Comparison of ENCODE assay signal across 17 cellular contexts in genomic region chr10:129898701-129899563, GRCh38.
A peak's percentile ranks its signal among the peaks of the same experiment; 100 is the strongest.
DNase-seq lines count a peak whose midpoint lies in the region; ATAC-seq, FAIRE-seq and TF ChIP-seq lines count a peak whose summit lies in the region.
"Had no signal": no experiment of that assay in that cellular context is flagged by ENCODE, and none has a peak within 500 bp of the region (broad histone marks: within the 10 kb centered on the region; RNA-seq: fewer than 3 reads in every experiment).

No MANE protein-coding gene starts in this region.

- no peaks in the 10 kb centered on the region for H3K23me2 ChIP-seq in H1 (ENCODE audit: low read depth, low read length)

- H3K4me1 Mint-ChIP-seq in activated CD8-positive, alpha-beta T cell treated with anti-CD3 and anti-CD28 coated beads, Interleukin-2, amount 10 ng/mL, durations not matched to agents 7 days and 5 days (ENCODE audit: low read depth) = no peaks in the 10 kb centered on the region

- no peak overlapping the region for H3K4me3 Mint-ChIP-seq in activated CD8-positive, alpha-beta T cell treated with anti-CD3 and anti-CD28 coated beads, Interleukin-2, amount 10 ng/mL, durations not matched to agents 7 days and 5 days
- H3K4me3 Mint-ChIP-seq: IgD-negative memory B cell had no signal

- H3K27ac ChIP-seq in H1 (ENCODE audit: low read depth, low read length) = no peak overlapping the region
- H3K27ac ChIP-seq in mesodermal cell (ENCODE audit: low read depth, low read length, severe bottlenecking) = peak overlapping the region; percentile 23
- H3K27ac ChIP-seq: BLaER1 treated with 17β-estradiol and CSF1 and Interleukin-3, amounts not matched to agents 10 nM and 100 nM; RWPE1 had no signal

- no peak for TF ChIP-seq EP300 in H1 (IDR thresholded peaks at IDR 0.05; ENCODE audit: borderline replicate concordance in 1 of 2, low read depth in 2 of 2, low read length in 2 of 2)

- H3K4ac ChIP-seq in H1 (replicated peaks; ENCODE audit: insufficient read length, low read depth, low read length) = no peak overlapping the region

- H4K91ac ChIP-seq in H1 (replicated peaks; ENCODE audit: insufficient read length, low read length) = peak overlapping the region; percentile 6

- TF ChIP-seq CTCF in H1 (IDR thresholded peaks at IDR 0.05; ENCODE audit: control extremely low read depth in 1 of 3, insufficient read depth in 1 of 3, low read depth in 1 of 3, low read length in 3 of 3) = no peak

- H3K36me3 ChIP-seq in H1 (ENCODE audit: control insufficient read depth in 2 of 4, insufficient read depth in 4 of 4, low read length in 3 of 4) = no peaks in the 10 kb centered on the region
- H3K36me3 ChIP-seq in mesodermal cell (ENCODE audit: control insufficient read depth, insufficient read depth, low read length) = no peaks in the 10 kb centered on the region
- H3K36me3 ChIP-seq: BLaER1 treated with 17β-estradiol and CSF1 and Interleukin-3, amounts not matched to agents 10 nM and 100 nM had no signal

- FAIRE-seq in H1 (lab: Jason Lieb, UNC) = no peak

- 0 out of 2 replicates have a peak overlapping the region, but pooled peaks have one; percentile 38 for H2BK20ac ChIP-seq in H1 (ENCODE audit: low read length)

- H2BK120ac ChIP-seq in H1 (replicated peaks; ENCODE audit: low read depth, low read length) = peak overlapping the region; percentile 31

- WGBS in H1 (ENCODE audit: extremely low coverage in 1 of 2, insufficient coverage in 1 of 2, insufficient read length in 1 of 2, insufficient replicate concordance in 2 of 2, low coverage in 1 of 2, low lambda C conversion rate in 2 of 2, missing lambda C conversion rate in 1 of 2), 2 experiments = 88% methylated on average over 47 of the region's 48 CpGs; no CpG with 5 or more reads in 1 of the 2 experiments
- 72 to 83% methylated on average over 44 of the region's 48 CpGs for WGBS in mesodermal cell (ENCODE audit: insufficient coverage in 2 of 2), 2 experiments

- 0 out of 2 replicates have a peak overlapping the region, but pooled peaks have one; percentile 51 for H2BK15ac ChIP-seq in H1 (ENCODE audit: low read length)

- H3K4me2 ChIP-seq in H1 (ENCODE audit: insufficient read depth in 1 of 2, low read depth in 2 of 2, low read length in 2 of 2) = no peak overlapping the region
- H3K4me2 ChIP-seq: BLaER1 treated with 17β-estradiol and CSF1 and Interleukin-3, amounts not matched to agents 10 nM and 100 nM had no signal

- peaks cover 0 to 4% (median 1%) of the 10 kb centered on the region in 4 experiments; a peak in 3 of 7 replicates for H3K27me3 ChIP-seq in H1 (replicated peaks in 1 of 4; ENCODE audit: control insufficient read depth in 3 of 4, extremely low read depth in 1 of 4, insufficient read depth in 3 of 4, low read length in 3 of 4)
- H3K27me3 ChIP-seq: BLaER1 treated with 17β-estradiol and CSF1 and Interleukin-3, amounts not matched to agents 10 nM and 100 nM had no signal

- peak overlapping the region; percentile 33; the same call in 1 of the 2 replicates for H3K18ac ChIP-seq in H1 (ENCODE audit: extremely low read depth, low read length)

- DNase-seq in left cardiac atrium = peak; percentile 2
- no peak for DNase-seq in Right ventricle myocardium inferior (ENCODE audit: missing footprints)
- no peak for DNase-seq in H1 (ENCODE audit: low read depth in 1 of 2, low spot score in 2 of 2)
- no peak for DNase-seq in activated naive CD4-positive, alpha-beta T cell treated with anti-CD3 and anti-CD28 coated beads, Interleukin-2, amount 50 U/mL, for 16 hours
- no peak for DNase-seq in activated CD8-positive, alpha-beta T cell treated with anti-CD3 and anti-CD28 coated beads, Interleukin-2, amount 10 ng/mL, durations not matched to agents 7 days and 5 days
- no peak for DNase-seq in NCI-H1092 treated with DMSO at 0.1 percent for 48 hours (lab: John Stamatoyannopoulos, UW)
- DNase-seq in SHP77 treated with DMSO at 0.1 percent for 48 hours (lab: John Stamatoyannopoulos, UW) = no peak
- DNase-seq: 8988T, NCI-H1417 treated with DMSO at 0.1 percent for 48 hours, NCI-H2081 treated with DMSO at 0.1 percent for 48 hours, NCI-H226, NCI-H526 treated with DMSO at 0.1 percent for 48 hours had no signal

- no peaks in the 10 kb centered on the region for H4K20me1 ChIP-seq in H1 (replicated peaks in 1 of 2; ENCODE audit: control insufficient read depth in 1 of 2, insufficient read depth in 2 of 2, low read length in 2 of 2)
- H4K20me1 ChIP-seq: BLaER1 treated with 17β-estradiol and CSF1 and Interleukin-3, amounts not matched to agents 10 nM and 100 nM had no signal

- no peaks in the 10 kb centered on the region for H3K79me2 ChIP-seq in H1 (ENCODE audit: control insufficient read depth in 1 of 2, insufficient read depth in 2 of 2, low read length in 2 of 2)

- no peak overlapping the region for H3K27ac Mint-ChIP-seq in activated CD8-positive, alpha-beta T cell treated with anti-CD3 and anti-CD28 coated beads, Interleukin-2, amount 10 ng/mL, durations not matched to agents 7 days and 5 days

- H3K9me3 Mint-ChIP-seq in activated CD8-positive, alpha-beta T cell treated with anti-CD3 and anti-CD28 coated beads, Interleukin-2, amount 10 ng/mL, durations not matched to agents 7 days and 5 days (ENCODE audit: insufficient read depth) = no peaks in the 10 kb centered on the region
- H3K9me3 Mint-ChIP-seq: IgD-negative memory B cell had no signal

- no peaks in the 10 kb centered on the region for H3K36me3 Mint-ChIP-seq in activated CD8-positive, alpha-beta T cell treated with anti-CD3 and anti-CD28 coated beads, Interleukin-2, amount 10 ng/mL, durations not matched to agents 7 days and 5 days (ENCODE audit: low read depth)
- H3K36me3 Mint-ChIP-seq: IgD-negative memory B cell had no signal

- H3K9me3 ChIP-seq in H1 (ENCODE audit: insufficient read depth in 2 of 2, low read depth in 1 of 2, low read length in 1 of 2) = no peaks in the 10 kb centered on the region
- H3K9me3 ChIP-seq in mesodermal cell (ENCODE audit: control insufficient read depth, low read length) = no peaks in the 10 kb centered on the region
- H3K9me3 ChIP-seq: BLaER1 treated with 17β-estradiol and CSF1 and Interleukin-3, amounts not matched to agents 10 nM and 100 nM; HAP-1 had no signal

- no peak overlapping the region for H4K5ac ChIP-seq in H1 (ENCODE audit: insufficient read length, low read depth, low read length)

- H2AK5ac ChIP-seq in H1 (ENCODE audit: low read depth, low read length) = no peak overlapping the region

- intact Hi-C loops in left cardiac atrium (cut with DNase I) (loop anchor here in 1 of 2 donors (10.0 kb wide), 1 partner anchor 46 kb away; no protein-coding TSS in a partner anchor), Right ventricle myocardium inferior (cut with DNase I) (no loop called here)

- no peak overlapping the region for H3K56ac ChIP-seq in H1 (replicated peaks; ENCODE audit: insufficient read length, low read depth, low read length)

- TF ChIP-seq POLR2A in H1 (IDR thresholded peaks at IDR 0.05; ENCODE audit: control extremely low read depth in 1 of 2, low read depth in 2 of 2, low read length in 2 of 2) = no peak

- no peak for TF ChIP-seq RAD21 in H1 (IDR thresholded peaks at IDR 0.05 in 1 of 2, conservative IDR thresholded peaks at IDR 0.05 in 1 of 2; ENCODE audit: low read depth in 2 of 2, low read length in 2 of 2)

- POLR2A ChIA-PET in H1 (lab: Charles Lee; ENCODE audit: partially characterized antibody) = interaction anchor here (0.5 kb wide), 1 partner anchor 465 kb away, joined by 3 read pairs; no protein-coding TSS in a partner anchor
- POLR2A ChIA-PET in activated CD8-positive, alpha-beta T cell treated with anti-CD3 and anti-CD28 coated beads, Interleukin-2, amount 10 ng/mL, durations not matched to agents 7 days and 5 days (lab: Charles Lee) = no interaction called here

- H3K14ac ChIP-seq in H1 (ENCODE audit: insufficient read length) = no peak overlapping the region

- no peak overlapping the region for H2AFZ ChIP-seq in H1 (ENCODE audit: low read length)

- CTCF ChIA-PET in H1 (lab: Charles Lee; ENCODE audit: partially characterized antibody) = interaction anchor here (0.9 to 1.7 kb wide), 3 partner anchors 10 to 72 kb away, joined by 3 to 9 read pairs (median 4); no protein-coding TSS in a partner anchor
- CTCF ChIA-PET in activated CD8-positive, alpha-beta T cell treated with anti-CD3 and anti-CD28 coated beads, Interleukin-2, amount 10 ng/mL, durations not matched to agents 7 days and 5 days (lab: Charles Lee) = no interaction called here

- H3K27me3 Mint-ChIP-seq in activated CD8-positive, alpha-beta T cell treated with anti-CD3 and anti-CD28 coated beads, Interleukin-2, amount 10 ng/mL, durations not matched to agents 7 days and 5 days (ENCODE audit: low read depth) = peaks cover 3% of the 10 kb centered on the region

- no peak overlapping the region for H3K9ac ChIP-seq in H1 (replicated peaks in 1 of 4; ENCODE audit: extremely low read depth in 1 of 4, low read depth in 3 of 4, low read length in 3 of 4)
- H3K9ac ChIP-seq: BLaER1 treated with 17β-estradiol and CSF1 and Interleukin-3, amounts not matched to agents 10 nM and 100 nM had no signal

- ATAC-seq in left cardiac atrium (no peak), Right ventricle myocardium inferior (no peak)
- ATAC-seq in activated CD8-positive, alpha-beta T cell treated with anti-CD3 and anti-CD28 coated beads, Interleukin-2, amount 10 ng/mL, durations not matched to agents 7 days and 5 days = no peak

- H3K4me3 ChIP-seq in H1 (ENCODE audit: extremely low read depth in 1 of 4, insufficient read depth in 2 of 4, low read depth in 3 of 4, low read length in 4 of 4) = no peak overlapping the region
- H3K4me3 ChIP-seq in mesodermal cell (ENCODE audit: extremely low read depth, insufficient read depth, low read length, poor library complexity, severe bottlenecking) = no peak overlapping the region
- H3K4me3 ChIP-seq: BLaER1 treated with 17β-estradiol and CSF1 and Interleukin-3, amounts not matched to agents 10 nM and 100 nM; HAP-1 had no signal

- no peaks in the 10 kb centered on the region for H3K79me1 ChIP-seq in H1 (ENCODE audit: low read depth, low read length)

- H3K4me1 ChIP-seq in H1 (replicated peaks in 1 of 4; ENCODE audit: control insufficient read depth in 3 of 4, insufficient read depth in 4 of 4, low read length in 3 of 4) (peaks cover 11 to 62% (median 20%) of the 10 kb centered on the region in 4 experiments), mesodermal cell (ENCODE audit: control insufficient read depth, insufficient read depth, low read length, poor library complexity, severe bottlenecking) (peaks cover 2% of the 10 kb centered on the region)

- H3K23ac ChIP-seq in H1 (ENCODE audit: insufficient read length) = no peak overlapping the region

- peak overlapping the region; percentile 62; the same call in 1 of the 2 replicates for H2BK12ac ChIP-seq in H1 (ENCODE audit: low read depth, low read length)

- no peak overlapping the region; the same call in 1 of the 2 replicates for H2BK5ac ChIP-seq in H1 (ENCODE audit: low read depth, low read length)

- no peak overlapping the region for H4K8ac ChIP-seq in H1 (ENCODE audit: extremely low read depth, insufficient read depth, low read length)

TF ChIP-seq in H1, 55 proteins besides CTCF, POLR2A, EP300 and RAD21:
- TF ChIP-seq SIRT6 (IDR thresholded peaks at IDR 0.05; ENCODE audit: low read length) (no peak), SRF (IDR thresholded peaks at IDR 0.05; ENCODE audit: low read depth, low read length) (no peak), BACH1 (IDR thresholded peaks at IDR 0.05; ENCODE audit: low read length) (no peak), RXRA (IDR thresholded peaks at IDR 0.05; ENCODE audit: insufficient read depth, low read depth, low read length) (no peak)
